ENCODE assay signal across 1 cellular context in the genomic region with DNA sequence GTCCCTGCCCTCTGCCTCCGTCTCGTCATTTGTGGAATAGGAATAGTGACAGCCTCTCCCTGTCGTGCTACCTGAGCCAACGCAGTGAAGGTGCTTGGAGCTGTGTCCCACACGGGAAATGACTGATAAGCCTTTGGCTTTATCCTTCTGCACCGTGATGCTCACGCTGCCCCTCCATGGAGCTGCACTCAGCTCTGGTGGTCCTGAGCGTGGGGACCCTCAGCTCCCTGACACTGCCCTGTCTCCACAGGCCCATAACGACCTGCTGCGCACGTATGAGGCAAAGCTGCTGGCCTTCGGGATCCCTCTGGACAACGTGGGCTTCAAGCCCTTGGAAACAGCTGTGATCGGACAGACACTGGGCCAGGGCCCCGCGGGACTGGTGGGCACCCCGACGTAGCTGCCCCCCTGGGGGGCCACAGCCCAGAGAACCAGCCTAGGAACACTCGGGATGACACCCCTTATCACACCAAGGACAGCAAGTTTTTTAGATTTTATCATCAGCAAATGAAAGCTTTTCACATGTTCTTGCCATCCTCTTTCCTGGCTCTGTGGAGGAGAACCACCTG.
TF ChIP-seq lines count a peak whose summit lies in the region.

No MANE protein-coding gene starts in this region.

TF ChIP-seq in WTC11, 78 proteins besides CTCF, POLR2A, EP300 and RAD21 (continued from another document):
- TF ChIP-seq, protein P1, sequence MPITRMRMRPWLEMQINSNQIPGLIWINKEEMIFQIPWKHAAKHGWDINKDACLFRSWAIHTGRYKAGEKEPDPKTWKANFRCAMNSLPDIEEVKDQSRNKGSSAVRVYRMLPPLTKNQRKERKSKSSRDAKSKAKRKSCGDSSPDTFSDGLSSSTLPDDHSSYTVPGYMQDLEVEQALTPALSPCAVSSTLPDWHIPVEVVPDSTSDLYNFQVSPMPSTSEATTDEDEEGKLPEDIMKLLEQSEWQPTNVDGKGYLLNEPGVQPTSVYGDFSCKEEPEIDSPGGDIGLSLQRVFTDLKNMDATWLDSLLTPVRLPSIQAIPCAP (CRISPR knock-in tag; IDR thresholded peaks at IDR 0.05): no peak
- TF ChIP-seq, protein P2, sequence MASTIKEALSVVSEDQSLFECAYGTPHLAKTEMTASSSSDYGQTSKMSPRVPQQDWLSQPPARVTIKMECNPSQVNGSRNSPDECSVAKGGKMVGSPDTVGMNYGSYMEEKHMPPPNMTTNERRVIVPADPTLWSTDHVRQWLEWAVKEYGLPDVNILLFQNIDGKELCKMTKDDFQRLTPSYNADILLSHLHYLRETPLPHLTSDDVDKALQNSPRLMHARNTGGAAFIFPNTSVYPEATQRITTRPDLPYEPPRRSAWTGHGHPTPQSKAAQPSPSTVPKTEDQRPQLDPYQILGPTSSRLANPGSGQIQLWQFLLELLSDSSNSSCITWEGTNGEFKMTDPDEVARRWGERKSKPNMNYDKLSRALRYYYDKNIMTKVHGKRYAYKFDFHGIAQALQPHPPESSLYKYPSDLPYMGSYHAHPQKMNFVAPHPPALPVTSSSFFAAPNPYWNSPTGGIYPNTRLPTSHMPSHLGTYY (CRISPR knock-in tag; IDR thresholded peaks at IDR 0.05): no peak
- TF ChIP-seq NFYB (CRISPR knock-in tag; conservative IDR thresholded peaks at IDR 0.05; ENCODE audit: low read depth): no peak
- TF ChIP-seq NR1H2 (CRISPR knock-in tag; IDR thresholded peaks at IDR 0.05): no peak
- TF ChIP-seq ATF1 (CRISPR knock-in tag; IDR thresholded peaks at IDR 0.05): no peak
- no peak for TF ChIP-seq ZNF232 (CRISPR knock-in tag; IDR thresholded peaks at IDR 0.05)
- TF ChIP-seq, protein P3, sequence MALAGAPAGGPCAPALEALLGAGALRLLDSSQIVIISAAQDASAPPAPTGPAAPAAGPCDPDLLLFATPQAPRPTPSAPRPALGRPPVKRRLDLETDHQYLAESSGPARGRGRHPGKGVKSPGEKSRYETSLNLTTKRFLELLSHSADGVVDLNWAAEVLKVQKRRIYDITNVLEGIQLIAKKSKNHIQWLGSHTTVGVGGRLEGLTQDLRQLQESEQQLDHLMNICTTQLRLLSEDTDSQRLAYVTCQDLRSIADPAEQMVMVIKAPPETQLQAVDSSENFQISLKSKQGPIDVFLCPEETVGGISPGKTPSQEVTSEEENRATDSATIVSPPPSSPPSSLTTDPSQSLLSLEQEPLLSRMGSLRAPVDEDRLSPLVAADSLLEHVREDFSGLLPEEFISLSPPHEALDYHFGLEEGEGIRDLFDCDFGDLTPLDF (CRISPR knock-in tag; IDR thresholded peaks at IDR 0.05): no peak
- no peak for TF ChIP-seq NR3C1 (CRISPR knock-in tag; conservative IDR thresholded peaks at IDR 0.05; ENCODE audit: low read depth)
- TF ChIP-seq, protein P4, sequence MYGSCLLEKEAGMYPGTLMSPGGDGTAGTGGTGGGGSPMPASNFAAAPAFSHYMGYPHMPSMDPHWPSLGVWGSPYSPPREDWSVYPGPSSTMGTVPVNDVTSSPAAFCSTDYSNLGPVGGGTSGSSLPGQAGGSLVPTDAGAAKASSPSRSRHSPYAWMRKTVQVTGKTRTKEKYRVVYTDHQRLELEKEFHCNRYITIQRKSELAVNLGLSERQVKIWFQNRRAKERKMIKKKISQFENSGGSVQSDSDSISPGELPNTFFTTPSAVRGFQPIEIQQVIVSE (CRISPR knock-in tag; IDR thresholded peaks at IDR 0.05; ENCODE audit: borderline replicate concordance): no peak
- TF ChIP-seq, protein P5, sequence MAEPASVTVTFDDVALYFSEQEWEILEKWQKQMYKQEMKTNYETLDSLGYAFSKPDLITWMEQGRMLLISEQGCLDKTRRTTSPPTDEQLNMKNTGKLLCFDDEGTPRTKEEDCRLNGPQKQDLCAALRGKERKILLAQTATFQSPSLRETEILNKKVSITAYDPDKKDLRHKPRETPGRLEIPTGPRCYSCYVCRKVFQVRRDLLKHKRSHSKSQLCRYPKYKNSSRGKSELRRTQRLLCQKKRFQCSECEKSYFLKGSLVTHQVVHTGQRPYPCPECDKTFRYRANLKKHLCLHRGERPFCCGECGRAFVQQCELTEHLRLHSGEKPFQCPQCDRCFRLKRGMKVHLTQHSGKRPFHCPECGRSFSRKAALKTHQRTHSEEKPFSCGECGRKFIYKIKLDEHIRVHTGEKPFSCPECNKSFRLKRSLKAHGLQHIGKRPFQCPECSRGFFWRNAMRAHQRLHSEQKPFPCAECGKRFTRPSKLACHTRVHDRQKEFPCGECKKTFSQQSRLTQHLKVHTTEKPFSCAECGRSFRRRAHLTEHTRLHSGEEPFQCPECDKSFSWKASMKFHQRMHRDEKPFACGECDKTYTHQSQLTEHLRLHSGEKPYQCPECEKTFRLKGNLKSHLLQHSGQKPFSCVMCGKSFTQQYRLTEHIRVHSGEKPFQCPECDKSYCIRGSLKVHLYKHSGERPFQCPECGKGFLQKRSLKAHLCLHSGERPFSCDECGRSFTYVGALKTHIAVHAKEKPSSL (CRISPR knock-in tag; conservative IDR thresholded peaks at IDR 0.05): no peak
- TF ChIP-seq CBFB (CRISPR knock-in tag; IDR thresholded peaks at IDR 0.05; ENCODE audit: low read depth): no peak
- TF ChIP-seq ZNF219 (CRISPR knock-in tag; IDR thresholded peaks at IDR 0.05; ENCODE audit: borderline replicate concordance): no peak
